ENCODE assay signal across 27 cellular contexts in the genomic region with DNA sequence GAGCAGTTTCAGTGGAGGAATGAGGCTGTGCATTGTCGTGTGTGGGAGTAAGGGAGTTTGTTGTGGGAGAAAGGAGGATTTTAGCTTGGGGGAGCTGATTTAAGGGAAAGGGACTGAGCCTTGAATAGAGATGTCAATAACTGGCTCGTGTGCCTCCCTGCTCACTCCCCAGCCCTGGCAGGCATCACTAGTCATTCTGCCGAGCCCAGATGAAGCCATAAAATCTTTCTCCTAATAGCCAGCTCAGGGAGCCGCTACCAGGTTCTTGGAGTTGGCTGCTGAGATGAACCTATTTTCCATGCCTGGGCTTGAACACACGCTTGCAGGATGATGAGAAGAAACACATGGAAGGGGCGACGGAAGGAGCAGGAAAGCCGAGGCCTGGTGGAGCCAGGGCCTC.
"Had no signal": no experiment of that assay in that cellular context is flagged by ENCODE, and none has a peak within 500 bp of the region (broad histone marks: within the 10 kb centered on the region; RNA-seq: fewer than 3 reads in every experiment).

No MANE protein-coding gene starts in this region.

- H3K4me3 ChIP-seq: colonic mucosa, esophagus squamous epithelium, gastrocnemius medialis, heart right ventricle, left lung, lower lobe of right lung, mucosa of descending colon had no signal

- FAIRE-seq: endometrium, islet of Langerhans, keratinocyte had no signal

- H3K4me1 Mint-ChIP-seq: endodermal cell, mesothelial cell of epicardium had no signal

- H3K27ac ChIP-seq: colonic mucosa, epithelial cell of prostate, esophagus squamous epithelium, gastrocnemius medialis, heart right ventricle, left lung, lower lobe of right lung had no signal

- H3K27me3 ChIP-seq: colonic mucosa, esophagus squamous epithelium, gastrocnemius medialis, left lung had no signal

- H3K27ac Mint-ChIP-seq: dendritic cell treated with granulocyte-macrophage colony-stimulating factor and Interleukin-4, amounts not matched to agents 40 ng/mL and 50 ng/mL, for 4 days; effector memory CD8-positive, alpha-beta T cell; endodermal cell; mesothelial cell of epicardium had no signal

- H3K9me3 ChIP-seq: colonic mucosa, esophagus squamous epithelium, gastrocnemius medialis, left lung, lower lobe of right lung, mucosa of descending colon had no signal

- H3K36me3 ChIP-seq: colonic mucosa, esophagus squamous epithelium, gastrocnemius medialis, heart right ventricle, left lung, lower lobe of right lung had no signal

- H3K9me3 Mint-ChIP-seq: dendritic cell treated with granulocyte-macrophage colony-stimulating factor and Interleukin-4, amounts not matched to agents 40 ng/mL and 50 ng/mL, for 4 days; effector memory CD8-positive, alpha-beta T cell had no signal

- DNase-seq: colonic mucosa; cortex of kidney; effector CD8-positive, alpha-beta T cell; effector memory CD8-positive, alpha-beta T cell; endodermal cell; erythroblast; esophagus squamous epithelium; foreskin fibroblast; foreskin melanocyte; gastrocnemius medialis; glutamatergic neuron; head of caudate nucleus; heart right ventricle; hippocampal formation; left cardiac atrium; left lung; left ventricle myocardium superior; lower lobe of right lung; mesenchymal stem cell; mucosa of descending colon had no signal

- ATAC-seq: effector memory CD8-positive, alpha-beta T cell; esophagus mucosa; gastrocnemius medialis; heart right ventricle; left cardiac atrium; left lung; left ventricle myocardium superior; lower lobe of right lung; mucosa of descending colon had no signal

- H3K4me1 ChIP-seq: colonic mucosa, gastrocnemius medialis, heart right ventricle, left lung, lower lobe of right lung had no signal

- H3K4me3 Mint-ChIP-seq: dendritic cell treated with granulocyte-macrophage colony-stimulating factor and Interleukin-4, amounts not matched to agents 40 ng/mL and 50 ng/mL, for 4 days; effector memory CD8-positive, alpha-beta T cell; endodermal cell; mesothelial cell of epicardium had no signal
